In genomic region chr13:113950451-113951245, GRCh38 we compare ENCODE assay signal across 11 cellular contexts. TPM values are rescaled to one million over a fixed set of nuclear protein-coding genes. Genes with fewer than 3 reads are reported as not detected.
A peak's percentile ranks its signal among the peaks of the same experiment; 100 is the strongest.
DNase-seq lines count a peak whose midpoint lies in the region; ATAC-seq, FAIRE-seq and TF ChIP-seq lines count a peak whose summit lies in the region.
"Had no signal": no experiment of that assay in that cellular context is flagged by ENCODE, and none has a peak within 500 bp of the region (broad histone marks: within the 10 kb centered on the region; RNA-seq: fewer than 3 reads in every experiment).

No MANE protein-coding gene starts in this region.

- H3K4me1 Mint-ChIP-seq in CD4-positive, alpha-beta T cell (ENCODE audit: low read depth), result no peaks in the 10 kb centered on the region
- H3K4me1 Mint-ChIP-seq in naive B cell (peaks cover 6 to 15% (median 8%) of the 10 kb centered on the region in 3 donors), progenitor cell of endocrine pancreas (ENCODE audit: low read depth) (no peaks in the 10 kb centered on the region)

- TF ChIP-seq POLR2A in HCT116 (IDR thresholded peaks at IDR 0.05; ENCODE audit: borderline replicate concordance, extremely low read depth, insufficient read depth, insufficient read length), result no peak

- FAIRE-seq in RCC 7860 (lab: Jason Lieb, UNC), result no peak

- TF ChIP-seq RAD21 in HCT116 (IDR thresholded peaks at IDR 0.05; ENCODE audit: low read depth), result no peak

- CTCF ChIA-PET in CD4-positive, alpha-beta T cell (lab: Charles Lee), result no interaction called here
- CTCF ChIA-PET in HCT116 (lab: Charles Lee) (no interaction called here), Panc1 (lab: Charles Lee) (no interaction called here)

- H3K4me1 ChIP-seq in HCT116 (ENCODE audit: control insufficient read depth in 1 of 2, insufficient read depth in 2 of 2, low read length in 2 of 2) (peaks cover 0 to 10% of the 10 kb centered on the region in 2 experiments; a peak in 3 of 4 replicates), Panc1 (ENCODE audit: control insufficient read depth, insufficient read depth, low read length) (no peaks in the 10 kb centered on the region)

- no peak overlapping the region for H3K9ac ChIP-seq in HCT116 (ENCODE audit: low read length)

- RAD21 ChIA-PET in HCT116 (lab: Charles Lee; ENCODE audit: low non-redundant PET in 1 of 2, low total read pairs in 2 of 2, uncharacterized antibody in 2 of 2, unreplicated experiment in 2 of 2), result no interaction called here

- H3K9me3 ChIP-seq in CD4-positive, alpha-beta T cell (ENCODE audit: control insufficient read depth, low read length), result no peaks in the 10 kb centered on the region
- H3K9me3 ChIP-seq in HCT116 (ENCODE audit: control insufficient read depth in 1 of 2, insufficient read depth in 1 of 2, low read depth in 1 of 2, low read length in 2 of 2) (no peaks in the 10 kb centered on the region), Panc1 (ENCODE audit: control insufficient read depth, insufficient read depth, low read depth, low read length) (no peaks in the 10 kb centered on the region)

- H2AFZ ChIP-seq in HCT116 (ENCODE audit: low read depth, low read length, poor library complexity, severe bottlenecking), result no peak overlapping the region

- no peak overlapping the region for H3K4me3 Mint-ChIP-seq in CD4-positive, alpha-beta T cell
- H3K4me3 Mint-ChIP-seq in naive B cell (peak overlapping the region in 3 of 8 donors; percentile 32 to 57 (median 56)), progenitor cell of endocrine pancreas (ENCODE audit: low read depth) (no peak overlapping the region)
- H3K4me3 Mint-ChIP-seq: CD8-positive, alpha-beta T cell; natural killer cell; T-helper 1 cell treated with Interleukin-12 subunit alpha and Interleukin-12 subunit beta and Interleukin-4 antibody, amounts not matched to agents 30 μg/mL and 1 μg/mL, for 36 hours had no signal

- no peak for DNase-seq in CD4-positive, alpha-beta T cell
- DNase-seq in HCT116 (ENCODE audit: low read depth, low spot score), result no peak
- DNase-seq in Panc1 (ENCODE audit: low read depth, low spot score), result no peak
- no peak for DNase-seq in naive B cell
- DNase-seq in HK-2 (ENCODE audit: unreplicated experiment), result no peak
- no peak for DNase-seq in RCC 7860 (ENCODE audit: low spot score)
- no peak for DNase-seq in NCI-H2227 treated with DMSO at 0.1 percent for 48 hours (lab: John Stamatoyannopoulos, UW)
- no peak for DNase-seq in progenitor cell of endocrine pancreas (ENCODE audit: low spot score, unreplicated experiment)

- H3K27me3 Mint-ChIP-seq in CD4-positive, alpha-beta T cell, result no peaks in the 10 kb centered on the region
- H3K27me3 Mint-ChIP-seq in naive B cell, result no peaks in the 10 kb centered on the region
- no peaks in the 10 kb centered on the region for H3K27me3 Mint-ChIP-seq in progenitor cell of endocrine pancreas

- no peaks in the 10 kb centered on the region for H4K20me1 ChIP-seq in HCT116 (ENCODE audit: insufficient read depth)

- BruUV-seq in HCT116 (replicated peaks; lab: Mats Ljungman, UMichigan) (no TSS peak), Panc1 (replicated peaks; lab: Mats Ljungman, UMichigan) (no TSS peak)

- H3K4me3 ChIP-seq in HCT116 (replicated peaks in 1 of 2; ENCODE audit: low read depth in 1 of 2, low read length in 2 of 2) (no peak overlapping the region), Panc1 (ENCODE audit: low read depth in 2 of 2, low read length in 2 of 2) (no peak overlapping the region)

- ATAC-seq in CD4-positive, alpha-beta T cell (ENCODE audit: poor library complexity), result peak; percentile 25
- ATAC-seq in HCT116 (peak; percentile 46), Panc1 (peak; percentile 20), naive B cell (ENCODE audit: low read depth in 2 of 2) (peak; percentile 20 to 22)

- H3K27me3 ChIP-seq in CD4-positive, alpha-beta T cell (ENCODE audit: control insufficient read depth, insufficient read depth, low read length), result no peaks in the 10 kb centered on the region
- H3K27me3 ChIP-seq in HCT116 (ENCODE audit: insufficient read depth, low read length), result no peaks in the 10 kb centered on the region
- no peaks in the 10 kb centered on the region for H3K27me3 ChIP-seq in Panc1 (ENCODE audit: control insufficient read depth, insufficient read depth, low read length)

- H3K79me2 ChIP-seq in HCT116 (ENCODE audit: insufficient read depth, low read length), result no peaks in the 10 kb centered on the region

- no peak overlapping the region for H3K27ac ChIP-seq in CD4-positive, alpha-beta T cell (ENCODE audit: low read depth, low read length)
- H3K27ac ChIP-seq in HCT116 (ENCODE audit: low read depth, low read length) (peak overlapping the region; percentile 5; the same call in 1 of the 2 replicates), Panc1 (ENCODE audit: low read length) (no peak overlapping the region)

- peaks cover 29% of the 10 kb centered on the region for H3K36me3 Mint-ChIP-seq in CD4-positive, alpha-beta T cell (ENCODE audit: low read depth)
- H3K36me3 Mint-ChIP-seq in naive B cell, result peaks cover 0 to 12% of the 10 kb centered on the region in 2 donors
- no peaks in the 10 kb centered on the region for H3K36me3 Mint-ChIP-seq in progenitor cell of endocrine pancreas (ENCODE audit: insufficient read depth)

- intact Hi-C loops in CD4-positive, alpha-beta T cell (cut with DNase I, micrococcal nuclease), result loop anchor here in 1 of 2 experiments (2.0 kb wide), 1 partner anchor 276 kb away; no protein-coding TSS in a partner anchor
- intact Hi-C loops in HCT116 (cut with micrococcal nuclease) (loop anchor here (1.0 to 10.0 kb wide), 2 partner anchors 194 to 276 kb away; no protein-coding TSS in a partner anchor), Panc1 (cut with micrococcal nuclease; ENCODE audit: unreplicated experiment) (no loop called here)

- peak overlapping the region; percentile 28 for H3K4me2 ChIP-seq in HCT116 (ENCODE audit: low read length)

- no peaks in the 10 kb centered on the region for H3K9me2 ChIP-seq in HCT116 (ENCODE audit: insufficient read depth)

- H3K27ac Mint-ChIP-seq in CD4-positive, alpha-beta T cell, result no peak overlapping the region
- H3K27ac Mint-ChIP-seq in naive B cell (peak overlapping the region in 1 of 6 donors; percentile 32), progenitor cell of endocrine pancreas (no peak overlapping the region)
- H3K27ac Mint-ChIP-seq: natural killer cell; T-helper 1 cell treated with Interleukin-12 subunit alpha and Interleukin-12 subunit beta and Interleukin-4 antibody, amounts not matched to agents 30 μg/mL and 1 μg/mL, for 36 hours had no signal

- H3K36me3 ChIP-seq in HCT116 (ENCODE audit: control insufficient read depth in 1 of 2, insufficient read depth in 2 of 2, low read length in 2 of 2) (no peaks in the 10 kb centered on the region), Panc1 (ENCODE audit: control insufficient read depth, insufficient read depth, low read length) (no peaks in the 10 kb centered on the region)

- in situ Hi-C loops in Panc1 (cut with HindIII; ENCODE audit: low pct_unique_long_range_greater_than_20kb, low sequenced_read_pairs), result no loop called here

- POLR2A ChIA-PET in CD4-positive, alpha-beta T cell (lab: Charles Lee), result no interaction called here
- POLR2A ChIA-PET in HCT116 (lab: Charles Lee) (no interaction called here), Panc1 (lab: Charles Lee) (no interaction called here)

- no peaks in the 10 kb centered on the region for H3K9me3 Mint-ChIP-seq in CD4-positive, alpha-beta T cell
- H3K9me3 Mint-ChIP-seq in naive B cell, result peaks cover 0 to 8% (median 0%) of the 10 kb centered on the region in 7 donors
- H3K9me3 Mint-ChIP-seq in progenitor cell of endocrine pancreas (ENCODE audit: low read depth), result no peaks in the 10 kb centered on the region
- H3K9me3 Mint-ChIP-seq: CD8-positive, alpha-beta T cell; natural killer cell; T-helper 1 cell treated with Interleukin-12 subunit alpha and Interleukin-12 subunit beta and Interleukin-4 antibody, amounts not matched to agents 30 μg/mL and 1 μg/mL, for 36 hours had no signal

- TF ChIP-seq CTCF in CD4-positive, alpha-beta T cell (IDR thresholded peaks at IDR 0.05), result no peak
- TF ChIP-seq CTCF in HCT116 (IDR thresholded peaks at IDR 0.05 in 2 of 3, conservative IDR thresholded peaks at IDR 0.05 in 1 of 3; ENCODE audit: borderline replicate concordance in 1 of 3, insufficient read depth in 1 of 3, low read depth in 2 of 3, low read length in 2 of 3) (no peak), Panc1 (IDR thresholded peaks at IDR 0.05) (no peak), progenitor cell of endocrine pancreas (IDR thresholded peaks at IDR 0.05; ENCODE audit: unreplicated experiment) (no peak)

TF ChIP-seq in HCT116, 20 proteins besides CTCF, POLR2A, EP300 and RAD21:
- TF ChIP-seq EZH2phosphoT487 (IDR thresholded peaks at IDR 0.05; ENCODE audit: borderline replicate concordance), result no peak
- no peak for TF ChIP-seq YY1 (IDR thresholded peaks at IDR 0.05; ENCODE audit: extremely low read depth, insufficient replicate concordance, low read depth, low read length)

RNA-seq across cellular contexts. Expression of gene C13orf46, which starts 23.2 kb away (rescaled TPM):
- 10 to 100 TPM; 19.3 to 19.7 TPM for total RNA-seq in CD4-positive, alpha-beta T cell
- total RNA-seq in HCT116 (2021; ENCODE audit: unreplicated experiment), result 0.93 TPM
- 0.32 and 0.34 TPM in 2 replicates for polyA plus RNA-seq in HCT116 (2012)
- total RNA-seq in Panc1 (2021; ENCODE audit: unreplicated experiment), result 2.6 TPM
- polyA plus RNA-seq in Panc1 (2012; ENCODE audit: insufficient read length), result 1.5 TPM
- polyA plus RNA-seq in naive B cell (ENCODE audit: low read depth in 6 of 6), result under 1 TPM in 4 of 6 donors, not detected in 2; 0.19 to 0.52 (median 0.36) TPM
- total RNA-seq in progenitor cell of endocrine pancreas, result 0.17 and 0.18 TPM in 2 replicates
